In genomic region chr14:63467440-63468072, GRCh38 we compare ENCODE assay signal across 2 cellular contexts.
TF ChIP-seq lines count a peak whose summit lies in the region.

No MANE protein-coding gene starts in this region.

TF ChIP-seq in HCT116, 20 proteins besides CTCF, POLR2A, EP300 and RAD21:
- TF ChIP-seq EGR1 (IDR thresholded peaks at IDR 0.05; ENCODE audit: low read depth) = no peak

TF ChIP-seq in H1, 55 proteins besides CTCF, POLR2A, EP300 and RAD21:
- TF ChIP-seq SIX5 (IDR thresholded peaks at IDR 0.05; ENCODE audit: low read depth, low read length) (no peak), ATF3 (IDR thresholded peaks at IDR 0.05; ENCODE audit: insufficient read depth, low read depth, low read length) (no peak), BACH1 (IDR thresholded peaks at IDR 0.05; ENCODE audit: low read length) (no peak), PHF8 (conservative IDR thresholded peaks at IDR 0.05; ENCODE audit: low read depth, low read length) (no peak), POU5F1 (IDR thresholded peaks at IDR 0.05; ENCODE audit: low read depth, low read length) (no peak), POLR2AphosphoS5 (IDR thresholded peaks at IDR 0.05; ENCODE audit: low read depth, low read length) (no peak), SIN3A (conservative IDR thresholded peaks at IDR 0.05 in 1 of 2, IDR thresholded peaks at IDR 0.05 in 1 of 2; ENCODE audit: low read depth in 1 of 2, low read length in 2 of 2) (no peak), GTF2F1 (IDR thresholded peaks at IDR 0.05; ENCODE audit: borderline replicate concordance, low read depth, low read length) (no peak), CTBP2 (IDR thresholded peaks at IDR 0.05; ENCODE audit: borderline replicate concordance, insufficient read depth, insufficient read length, low read length) (no peak), BCL11A (IDR thresholded peaks at IDR 0.05; ENCODE audit: low read depth in 2 of 2, low read length in 2 of 2) (no peak), KDM5A (IDR thresholded peaks at IDR 0.05; ENCODE audit: low read length) (no peak), FOSL1 (IDR thresholded peaks at IDR 0.05; ENCODE audit: insufficient read depth, low read depth, low read length) (no peak), SP2 (IDR thresholded peaks at IDR 0.05; ENCODE audit: low read length) (no peak), RBBP5 (IDR thresholded peaks at IDR 0.05; ENCODE audit: borderline replicate concordance, low read depth, low read length) (no peak), TEAD4 (IDR thresholded peaks at IDR 0.05; ENCODE audit: low read depth, low read length) (no peak), RNF2 (IDR thresholded peaks at IDR 0.05; ENCODE audit: borderline replicate concordance, low read depth, low read length, missing control alignments, poor library complexity, severe bottlenecking) (no peak), SIRT6 (IDR thresholded peaks at IDR 0.05; ENCODE audit: low read length) (no peak)
- TF ChIP-seq, protein P1, sequence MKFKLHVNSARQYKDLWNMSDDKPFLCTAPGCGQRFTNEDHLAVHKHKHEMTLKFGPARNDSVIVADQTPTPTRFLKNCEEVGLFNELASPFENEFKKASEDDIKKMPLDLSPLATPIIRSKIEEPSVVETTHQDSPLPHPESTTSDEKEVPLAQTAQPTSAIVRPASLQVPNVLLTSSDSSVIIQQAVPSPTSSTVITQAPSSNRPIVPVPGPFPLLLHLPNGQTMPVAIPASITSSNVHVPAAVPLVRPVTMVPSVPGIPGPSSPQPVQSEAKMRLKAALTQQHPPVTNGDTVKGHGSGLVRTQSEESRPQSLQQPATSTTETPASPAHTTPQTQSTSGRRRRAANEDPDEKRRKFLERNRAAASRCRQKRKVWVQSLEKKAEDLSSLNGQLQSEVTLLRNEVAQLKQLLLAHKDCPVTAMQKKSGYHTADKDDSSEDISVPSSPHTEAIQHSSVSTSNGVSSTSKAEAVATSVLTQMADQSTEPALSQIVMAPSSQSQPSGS (IDR thresholded peaks at IDR 0.05; ENCODE audit: low read length) = no peak
